21 cellular contexts compared by ENCODE assay signal in genomic region chr20:20211988-20212518, GRCh38.
DNase-seq lines count a peak whose midpoint lies in the region; ATAC-seq, FAIRE-seq and TF ChIP-seq lines count a peak whose summit lies in the region.
"Had no signal": no experiment of that assay in that cellular context is flagged by ENCODE, and none has a peak within 500 bp of the region (broad histone marks: within the 10 kb centered on the region; RNA-seq: fewer than 3 reads in every experiment).

No MANE protein-coding gene starts in this region.

- H3K9ac ChIP-seq in mesenchymal stem cell (ENCODE audit: low read length) = no peak overlapping the region

- H3K27me3 ChIP-seq in heart right ventricle (peaks cover 0 to 12% (median 0%) of the 10 kb centered on the region in 7 donors), hepatocyte (no peaks in the 10 kb centered on the region), mesenchymal stem cell (ENCODE audit: control insufficient read depth in 1 of 2, insufficient read depth in 1 of 2, low read length in 2 of 2) (peaks cover 3 to 32% of the 10 kb centered on the region in 2 experiments)

- no peak overlapping the region for H3K4me3 ChIP-seq in heart right ventricle
- no peak overlapping the region for H3K4me3 ChIP-seq in hepatocyte
- H3K4me3 ChIP-seq in mesenchymal stem cell (ENCODE audit: insufficient read depth in 1 of 2, low read depth in 1 of 2, low read length in 2 of 2) = no peak overlapping the region

- H4K91ac ChIP-seq in mesenchymal stem cell (ENCODE audit: low read length) = no peak overlapping the region

- no peak overlapping the region for H2BK12ac ChIP-seq in mesenchymal stem cell (ENCODE audit: low read length in 2 of 2)

- H2BK15ac ChIP-seq in mesenchymal stem cell (ENCODE audit: low read depth, poor library complexity, severe bottlenecking) = no peak overlapping the region

- intact Hi-C loops in heart right ventricle (cut with DNase I) (loop anchor here in 1 of 10 donors (10.0 kb wide), 1 partner anchor 77 kb away; no protein-coding TSS in a partner anchor), Right ventricle myocardium superior (cut with DNase I) (no loop called here)

- H3K4ac ChIP-seq in mesenchymal stem cell (ENCODE audit: low read depth in 1 of 2, low read length in 2 of 2) = no peak overlapping the region

- no peaks in the 10 kb centered on the region for H3K79me2 ChIP-seq in hepatocyte

- FAIRE-seq in GM19239 (lab: Jason Lieb, UNC) = no peak
- FAIRE-seq: HTR-8/SVneo, RCC 7860 had no signal

- no peak overlapping the region for H4K8ac ChIP-seq in mesenchymal stem cell (ENCODE audit: low read length)

- H3K14ac ChIP-seq in mesenchymal stem cell (ENCODE audit: low read length in 2 of 2) = no peak overlapping the region

- 73 to 80% methylated on average over 11 of the region's 11 CpGs for WGBS in heart right ventricle, 2 donors
- WGBS in hepatocyte (ENCODE audit: low lambda C conversion rate, missing lambda C conversion rate) = 91% methylated on average over 11 of the region's 11 CpGs
- 84% methylated on average over 11 of the region's 11 CpGs for WGBS in mesenchymal stem cell

- H2BK5ac ChIP-seq in mesenchymal stem cell (ENCODE audit: low read depth, low read length, poor library complexity, severe bottlenecking) = no peak overlapping the region

- no peaks in the 10 kb centered on the region for H4K20me1 ChIP-seq in hepatocyte (ENCODE audit: insufficient read depth, poor library complexity, severe bottlenecking)

- no peaks in the 10 kb centered on the region for H3K79me1 ChIP-seq in mesenchymal stem cell (replicated peaks; ENCODE audit: low read length, poor library complexity, severe bottlenecking)

- DNase-seq in heart right ventricle = no peak
- DNase-seq in Right ventricle myocardium superior = no peak
- peak; percentile 91 for DNase-seq in NCI-H2029 treated with DMSO at 0.1 percent for 48 hours (lab: John Stamatoyannopoulos, UW)
- no peak for DNase-seq in hepatocyte (ENCODE audit: low spot score)
- DNase-seq in NCI-H1436 treated with DMSO at 0.1 percent for 48 hours (lab: John Stamatoyannopoulos, UW) = no peak
- no peak for DNase-seq in GM19239 (ENCODE audit: insufficient read length, low spot score)
- no peak for DNase-seq in T-helper 9 cell
- no peak for DNase-seq in mesenchymal stem cell
- DNase-seq: activated CD4-positive, CD25-positive, alpha-beta regulatory T cell; activated CD8-positive, alpha-beta T cell treated with anti-CD3 and anti-CD28 coated beads for 36 hours; activated naive CD4-positive, alpha-beta T cell treated with anti-CD3 and anti-CD28 coated beads, Interleukin-2, amount 50 U/mL, for 16 hours; aorta; foreskin melanocyte; H9; Karpas-422; natural killer cell; NK-92 treated with Interleukin-12 subunit alpha and Interleukin-12 subunit beta, amount 100 ng/mL, for 24 hours; posterior cingulate gyrus had no signal

- H3K27ac ChIP-seq in heart right ventricle = peak overlapping the region in 7 of 10 donors; percentile 35 to 74 (median 59)
- peak overlapping the region; percentile 67 for H3K27ac ChIP-seq in hepatocyte
- H3K27ac ChIP-seq in mesenchymal stem cell (ENCODE audit: low read length, poor library complexity, severe bottlenecking) = no peak overlapping the region

- H3K23ac ChIP-seq in mesenchymal stem cell (ENCODE audit: low read length in 2 of 2) = no peak overlapping the region

- H3K9me3 ChIP-seq in heart right ventricle = no peaks in the 10 kb centered on the region
- H3K9me3 ChIP-seq in hepatocyte (ENCODE audit: low read depth) = no peaks in the 10 kb centered on the region
- no peaks in the 10 kb centered on the region for H3K9me3 ChIP-seq in mesenchymal stem cell (ENCODE audit: control insufficient read depth, low read length)

- no peaks in the 10 kb centered on the region for H3K9me2 ChIP-seq in hepatocyte (replicated peaks; ENCODE audit: insufficient read depth)

- no peak overlapping the region for H2AK5ac ChIP-seq in mesenchymal stem cell (ENCODE audit: low read length, severe bottlenecking)

- H3K4me2 ChIP-seq in hepatocyte = no peak overlapping the region
- no peak overlapping the region for H3K4me2 ChIP-seq in mesenchymal stem cell (ENCODE audit: low read length, poor library complexity, severe bottlenecking)

- H2BK120ac ChIP-seq in mesenchymal stem cell (ENCODE audit: low read depth, low read length) = no peak overlapping the region

- H3K4me1 ChIP-seq in heart right ventricle (peaks cover 0 to 53% (median 15%) of the 10 kb centered on the region in 9 donors), hepatocyte (ENCODE audit: insufficient read depth) (peaks cover 4% of the 10 kb centered on the region), mesenchymal stem cell (ENCODE audit: control insufficient read depth, insufficient read depth, low read depth, low read length) (no peaks in the 10 kb centered on the region)

- H2AFZ ChIP-seq in hepatocyte (no peak overlapping the region), mesenchymal stem cell (ENCODE audit: low read depth, low read length) (no peak overlapping the region)

- no peak overlapping the region for H3K18ac ChIP-seq in mesenchymal stem cell (ENCODE audit: low read depth in 1 of 2, low read length in 2 of 2)

- H3K36me3 ChIP-seq in heart right ventricle (no peaks in the 10 kb centered on the region), hepatocyte (replicated peaks; ENCODE audit: insufficient read depth, low read depth) (no peaks in the 10 kb centered on the region), mesenchymal stem cell (ENCODE audit: control insufficient read depth in 1 of 2, insufficient read depth in 2 of 2, low read depth in 1 of 2, low read length in 2 of 2) (no peaks in the 10 kb centered on the region)

- ATAC-seq in heart right ventricle = no peak
- ATAC-seq in Right ventricle myocardium superior (ENCODE audit: poor library complexity) = no peak
- ATAC-seq: activated CD8-positive, alpha-beta T cell treated with anti-CD3 and anti-CD28 coated beads for 36 hours; natural killer cell; stimulated activated effector memory CD8-positive, alpha-beta T cell treated with anti-CD3 and anti-CD28 coated beads, Interleukin-12 subunit alpha, Interleukin-12 subunit beta, amount 100 ng/mL, for 72 hours had no signal

- no peak for TF ChIP-seq CTCF in heart right ventricle (IDR thresholded peaks at IDR 0.05)
- no peak for TF ChIP-seq CTCF in hepatocyte (IDR thresholded peaks at IDR 0.05; ENCODE audit: poor library complexity)
